Comparison of ENCODE assay signal across 9 cellular contexts in genomic region chr7:29609162-29610030, GRCh38. TPM values are rescaled to one million over a fixed set of nuclear protein-coding genes. Genes with fewer than 3 reads are reported as not detected.
DNase-seq lines count a peak whose midpoint lies in the region; ATAC-seq, FAIRE-seq and TF ChIP-seq lines count a peak whose summit lies in the region.
"Had no signal": no experiment of that assay in that cellular context is flagged by ENCODE, and none has a peak within 500 bp of the region (broad histone marks: within the 10 kb centered on the region; RNA-seq: fewer than 3 reads in every experiment).

No MANE protein-coding gene starts in this region.

- TF ChIP-seq CTCF in DND-41 (IDR thresholded peaks at IDR 0.05; ENCODE audit: borderline replicate concordance, extremely low read depth, low read length, poor library complexity, severe bottlenecking) = peak; percentile 53
- peak; percentile 81 for TF ChIP-seq CTCF in HepG2 (CRISPR knock-in tag; IDR thresholded peaks at IDR 0.05)

- intact Hi-C loops in HepG2 (cut with micrococcal nuclease; ENCODE audit: unreplicated experiment) = loop anchor here (5.0 kb wide), 1 partner anchor 687 kb away; no protein-coding TSS in a partner anchor

- peak; percentile 7 for DNase-seq in DND-41
- peak; percentile 40 for DNase-seq in MG63
- DNase-seq in astrocyte of the hippocampus (ENCODE audit: low read depth, low spot score) = peak; percentile 60
- peak; percentile 30 for DNase-seq in HepG2 (ENCODE audit: low spot score)
- DNase-seq in activated gamma-delta T cell (lab: John Stamatoyannopoulos, UW) = no peak
- no peak for DNase-seq in superior temporal gyrus (ENCODE audit: extremely low spot score)

- H3K9ac ChIP-seq in DND-41 (ENCODE audit: low read depth, low read length) (no peak overlapping the region), HepG2 (ENCODE audit: insufficient read depth, low read depth, low read length) (no peak overlapping the region)

- no peaks in the 10 kb centered on the region for H3K27me3 ChIP-seq in DND-41 (ENCODE audit: insufficient read depth, low read length, poor library complexity)
- no peaks in the 10 kb centered on the region for H3K27me3 ChIP-seq in MG63
- H3K27me3 ChIP-seq in HepG2 (ENCODE audit: control insufficient read depth in 1 of 2, insufficient read depth in 2 of 2, low read length in 2 of 2) = no peaks in the 10 kb centered on the region

- peak; percentile 73 for FAIRE-seq in HepG2 (lab: Jason Lieb, UNC)

- H3K36me3 ChIP-seq in DND-41 (ENCODE audit: insufficient read depth, low read length) (no peaks in the 10 kb centered on the region), MG63 (no peaks in the 10 kb centered on the region), HepG2 (replicated peaks in 1 of 2; ENCODE audit: control insufficient read depth in 1 of 2, insufficient read depth in 2 of 2, low read length in 2 of 2) (no peaks in the 10 kb centered on the region)

- H2AFZ ChIP-seq in DND-41 (ENCODE audit: low read depth, low read length) (no peak overlapping the region), HepG2 (ENCODE audit: low read length) (no peak overlapping the region)

- no peak for TF ChIP-seq EP300 in HepG2 (IDR thresholded peaks at IDR 0.05; ENCODE audit: low read depth in 2 of 2, low read length in 2 of 2)
- TF ChIP-seq EP300 in HepG2 (CRISPR knock-in tag; IDR thresholded peaks at IDR 0.05; ENCODE audit: borderline replicate concordance) = no peak

- no peak overlapping the region for H3K4me3 ChIP-seq in DND-41 (ENCODE audit: low read depth in 1 of 2, low read length in 2 of 2)
- no peak overlapping the region for H3K4me3 ChIP-seq in MG63
- H3K4me3 ChIP-seq in HepG2 (replicated peaks in 1 of 3; ENCODE audit: insufficient read depth in 1 of 3, low read depth in 2 of 3, low read length in 3 of 3) = no peak overlapping the region

- H3K4me1 ChIP-seq in DND-41 (ENCODE audit: insufficient read depth, low read length) (no peaks in the 10 kb centered on the region), HepG2 (ENCODE audit: insufficient read depth, low read length) (peaks cover 31% of the 10 kb centered on the region)

- CTCF ChIA-PET in HepG2 (lab: Yijun Ruan, JAX; ENCODE audit: low intra/inter-chr PET ratio, low total read pairs) = interaction anchor here (0.7 to 1.6 kb wide), 3 partner anchors 53 to 687 kb away, joined by 3 to 5 read pairs (median 4); no protein-coding TSS in a partner anchor

- TF ChIP-seq POLR2A in HepG2 (IDR thresholded peaks at IDR 0.05; ENCODE audit: insufficient read depth in 1 of 2, low read depth in 2 of 2, low read length in 2 of 2) = no peak

- POLR2A ChIA-PET in HepG2 (lab: Yijun Ruan, JAX) = interaction anchor here (0.5 kb wide), 1 partner anchor 706 kb away, joined by 3 read pairs; no protein-coding TSS in a partner anchor

- no peak for ATAC-seq in DND-41 (ENCODE audit: insufficient read depth, low read depth)
- ATAC-seq in HepG2 = peak; percentile 70
- no peak for ATAC-seq in HG03108 (IDR thresholded peaks at IDR 0.05; ENCODE audit: unreplicated experiment)
- ATAC-seq in HG02870 (IDR thresholded peaks at IDR 0.05; ENCODE audit: unreplicated experiment) = no peak

- TF ChIP-seq RAD21 in HepG2 (CRISPR knock-in tag; IDR thresholded peaks at IDR 0.05) = peak; percentile 44; the same call in 1 of the 2 replicates

- WGBS in HepG2 (ENCODE audit: low lambda C conversion rate) = 17% methylated on average over 15 of the region's 15 CpGs

- H3K27ac ChIP-seq in DND-41 (ENCODE audit: low read length) (no peak overlapping the region), HepG2 (ENCODE audit: extremely low read length, insufficient read depth, low read length) (no peak overlapping the region)

- H3K4me2 ChIP-seq in DND-41 (ENCODE audit: insufficient read depth, low read length) = no peak overlapping the region
- peak overlapping the region; percentile 32 for H3K4me2 ChIP-seq in HepG2 (ENCODE audit: low read depth, low read length)

- H4K20me1 ChIP-seq in DND-41 (ENCODE audit: insufficient read depth, low read length) = no peaks in the 10 kb centered on the region
- H4K20me1 ChIP-seq in HepG2 (ENCODE audit: insufficient read depth, low read length) = no peaks in the 10 kb centered on the region

- H3K9me3 ChIP-seq in DND-41 (ENCODE audit: insufficient read depth, low read length, severe bottlenecking) (no peaks in the 10 kb centered on the region), MG63 (peaks cover 4% of the 10 kb centered on the region; the same call in 1 of the 2 replicates), HepG2 (ENCODE audit: low read length) (no peaks in the 10 kb centered on the region)

- BruUV-seq in HepG2 (replicated peaks; lab: Mats Ljungman, UMichigan) = no TSS peak

- H3K79me2 ChIP-seq in DND-41 (ENCODE audit: insufficient read depth, low read length) (no peaks in the 10 kb centered on the region), HepG2 (ENCODE audit: insufficient read depth, low read length) (no peaks in the 10 kb centered on the region)

- in situ Hi-C loops in HepG2 (cut with HindIII; ENCODE audit: extremely low pct_ligation_motif_present, low pct_unique_long_range_greater_than_20kb) = no loop called here

TF ChIP-seq in HepG2, 621 proteins besides CTCF, POLR2A, EP300 and RAD21 (continues in another document):
- TF ChIP-seq YY1 (IDR thresholded peaks at IDR 0.05; ENCODE audit: insufficient read depth, insufficient replicate concordance, low read depth, low read length) (no peak), CENPX (CRISPR knock-in tag; IDR thresholded peaks at IDR 0.05) (no peak), REL (CRISPR knock-in tag; conservative IDR thresholded peaks at IDR 0.05) (no peak), ZNF800 (CRISPR knock-in tag; IDR thresholded peaks at IDR 0.05) (no peak)

RNA-seq across cellular contexts. Expression of gene PRR15, which starts 45.8 kb away (rescaled TPM):
- total RNA-seq in MG63 (2014; rRNA removed; shearing (Covaris generic); ENCODE audit: low replicate concordance) = not detected in 2 replicates
- total RNA-seq in HepG2 (2016; rRNA removed; fragmentation: Illumina TruSeq; extraction: Trizol) = 6.2 and 7.8 TPM in 2 replicates
- total RNA-seq in HepG2 (2016; cell fraction: cytosol; rRNA removed; fragmentation: Illumina TruSeq; extraction: Trizol; ENCODE audit: low read depth) = 2.9 and 3.6 TPM in 2 replicates
- total RNA-seq in HepG2 (2016; cell fraction: insoluble cytoplasmic fraction; rRNA removed; fragmentation: Illumina TruSeq; extraction: Trizol) = 4.6 and 9.4 TPM in 2 replicates
- total RNA-seq in HepG2 (2016; cell fraction: membrane; rRNA removed; fragmentation: Illumina TruSeq; extraction: Trizol) = 7.8 and 8.3 TPM in 2 replicates
- 7.4 and 7.9 TPM in 2 replicates for total RNA-seq in HepG2 (2016; cell fraction: nucleus; rRNA removed; fragmentation: Illumina TruSeq; extraction: Trizol)
- 2.3 and 3.2 TPM in 2 replicates for polyA plus RNA-seq in HepG2 (2011; rRNA removed)
- polyA plus RNA-seq in HepG2 (2011; cell fraction: cytosol; rRNA removed) = 2.9 and 3.1 TPM in 2 replicates
- 2.3 and 3.0 TPM in 2 replicates for polyA plus RNA-seq in HepG2 (2011; cell fraction: nucleus; rRNA removed)
- polyA plus RNA-seq in HepG2 (2012) = 2.8 and 3.6 TPM in 2 replicates
- 2.1 and 2.9 TPM in 2 replicates for polyA plus RNA-seq in HepG2 (2016; cell fraction: cytosol; fragmentation: Illumina TruSeq; extraction: Trizol; ENCODE audit: low read depth)
- 8.8 and 9.5 TPM in 2 replicates for polyA plus RNA-seq in HepG2 (2016; cell fraction: insoluble cytoplasmic fraction; fragmentation: Illumina TruSeq; extraction: Trizol; ENCODE audit: low read depth)
- polyA plus RNA-seq in HepG2 (2016; cell fraction: membrane; fragmentation: Illumina TruSeq; extraction: Trizol; ENCODE audit: low read depth) = 6.8 and 6.9 TPM in 2 replicates
- 11.5 and 13.0 TPM in 2 replicates for polyA plus RNA-seq in HepG2 (2016; cell fraction: nucleus; fragmentation: Illumina TruSeq; extraction: Trizol; ENCODE audit: insufficient read depth, low read depth)
- 0.19 and 2.5 TPM in 2 replicates for polyA minus RNA-seq in HepG2 (2011; rRNA and poly(A)+ RNA removed; ENCODE audit: low replicate concordance)
- 2.4 and 2.6 TPM in 2 replicates for polyA minus RNA-seq in HepG2 (2011; cell fraction: cytosol; rRNA and poly(A)+ RNA removed)
- polyA minus RNA-seq in HepG2 (2011; cell fraction: nucleus; rRNA and poly(A)+ RNA removed) = 2.4 and 2.8 TPM in 2 replicates
- polyA plus RNA-seq: IgD-negative memory B cell had no signal

Comparison
In these comparisons a context has a peak if more than half of its experiments do, and no peak if none do; other contexts are left out.
1. DNase-seq: peak in DND-41 (single experiment), MG63 (single experiment), astrocyte of the hippocampus (single experiment) and HepG2 (single experiment); none in activated gamma-delta T cell (single experiment) and superior temporal gyrus (single experiment).